13 cellular contexts compared by ENCODE assay signal in the genomic region with DNA sequence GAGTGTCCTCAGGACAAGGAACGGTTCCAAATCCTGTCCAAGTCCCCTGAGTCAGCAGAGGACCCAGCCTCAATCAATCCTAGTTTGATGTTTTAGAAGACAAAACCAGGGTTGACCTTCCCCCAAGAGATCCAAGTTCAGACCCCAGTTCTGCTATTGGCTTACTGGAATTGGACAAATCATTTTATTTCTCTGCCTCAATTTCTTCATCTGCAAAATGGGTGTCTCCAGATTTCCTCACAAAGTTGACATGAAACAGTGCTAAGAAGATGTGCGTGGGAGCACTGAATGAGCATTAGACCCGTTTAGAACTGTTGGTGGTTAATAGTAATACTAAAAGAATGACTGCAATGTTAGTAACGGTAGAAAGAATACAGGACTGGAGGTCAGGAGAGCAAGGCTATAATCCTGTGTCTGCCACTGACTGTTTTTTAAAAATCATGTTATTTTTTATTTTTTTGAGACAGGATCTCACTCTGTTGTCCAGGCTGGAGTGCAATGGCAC. TPM values are rescaled to one million over a fixed set of nuclear protein-coding genes. Genes with fewer than 3 reads are reported as not detected.
"Had no signal": no experiment of that assay in that cellular context is flagged by ENCODE, and none has a peak within 500 bp of the region (broad histone marks: within the 10 kb centered on the region; RNA-seq: fewer than 3 reads in every experiment).

No MANE protein-coding gene starts in this region.

- H3K36me3 ChIP-seq: lower lobe of right lung had no signal

- H3K4me3 ChIP-seq: lower lobe of right lung had no signal

- H3K27ac ChIP-seq: epithelial cell of prostate, lower lobe of right lung had no signal

- H3K9me3 ChIP-seq: lower lobe of right lung had no signal

- DNase-seq: central memory CD4-positive, alpha-beta T cell; effector memory CD4-positive, alpha-beta T cell; hippocampal formation; lower lobe of right lung; naive thymus-derived CD4-positive, alpha-beta T cell; posterior cingulate gyrus; right cardiac atrium; substantia nigra; T-helper 9 cell had no signal

- ATAC-seq: right cardiac atrium; stimulated activated memory B cell treated with anti-CD40 and anti-IgM and Interleukin-4, amounts not matched to agents 10 μg/mL and 1 μg/mL and 100 μg/mL, for 72 hours had no signal

RNA-seq across cellular contexts. Expression of a gene that starts 32.8 kb away (rescaled TPM):
- polyA plus RNA-seq: naive thymus-derived CD4-positive, alpha-beta T cell had no signal

RNA-seq across cellular contexts. Expression of a gene that starts 35.8 kb away (rescaled TPM):
- total RNA-seq: activated CD4-positive, alpha-beta memory T cell treated with anti-CD3 and anti-CD28 coated beads, Interleukin-2, amount 10 ng/mL, durations not matched to agents 7 days and 5 days; lower lobe of right lung; mononuclear cell; naive thymus-derived CD4-positive, alpha-beta T cell had no signal
- polyA plus RNA-seq: naive thymus-derived CD4-positive, alpha-beta T cell had no signal
